In genomic region chr22:29979645-29980303, GRCh38 we compare ENCODE assay signal across 10 cellular contexts.
A peak's percentile ranks its signal among the peaks of the same experiment; 100 is the strongest.
DNase-seq lines count a peak whose midpoint lies in the region; ATAC-seq, FAIRE-seq and TF ChIP-seq lines count a peak whose summit lies in the region.
"Had no signal": no experiment of that assay in that cellular context is flagged by ENCODE, and none has a peak within 500 bp of the region (broad histone marks: within the 10 kb centered on the region; RNA-seq: fewer than 3 reads in every experiment).

No MANE protein-coding gene starts in this region.

- FAIRE-seq in endometrium (lab: Jason Lieb, UNC) (peak; percentile 97), H54 (lab: Jason Lieb, UNC) (no peak)

- DNase-seq in AG08395 (ENCODE audit: low spot score) (peak; percentile 35), NCI-H2081 (lab: John Stamatoyannopoulos, UW) (no peak), NCI-H146 (lab: John Stamatoyannopoulos, UW) (no peak), H54 (ENCODE audit: insufficient read length, low spot score) (no peak)
- DNase-seq: activated naive CD4-positive, alpha-beta T cell treated with anti-CD3 and anti-CD28 coated beads, Interleukin-2, amount 10 ng/mL, durations not matched to agents 7 days and 5 days had no signal

- no peak for TF ChIP-seq POLR2A in H54 (IDR thresholded peaks at IDR 0.05; ENCODE audit: low read depth, low read length)

- ATAC-seq in GM19023 (IDR thresholded peaks at IDR 0.05; ENCODE audit: unreplicated experiment) (peak; percentile 48), HG03108 (IDR thresholded peaks at IDR 0.05; ENCODE audit: unreplicated experiment) (peak; percentile 97), HG02884 (IDR thresholded peaks at IDR 0.05; ENCODE audit: unreplicated experiment) (no peak)
- ATAC-seq: left lobe of liver had no signal
